8 cellular contexts compared by ENCODE assay signal in the genomic region with DNA sequence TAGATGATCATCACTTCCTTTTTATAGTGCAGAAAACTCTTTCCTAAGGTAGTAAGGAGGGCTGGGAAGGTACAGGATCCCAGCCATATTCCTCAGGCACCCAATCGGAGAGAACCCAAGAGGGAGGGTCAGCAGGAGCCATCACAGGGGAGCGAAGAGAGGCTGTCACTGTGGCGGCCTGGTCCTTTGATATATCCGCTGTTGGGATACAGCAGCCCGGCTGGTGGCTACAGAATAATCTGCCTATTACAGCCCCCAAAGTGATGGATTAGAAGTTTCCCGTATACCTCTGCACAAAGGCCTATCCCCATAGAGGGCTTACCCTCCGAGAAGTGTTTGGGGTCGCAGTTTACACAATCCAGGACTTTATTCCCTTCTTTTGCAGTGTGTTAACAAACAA. TPM values are rescaled to one million over a fixed set of nuclear protein-coding genes. Genes with fewer than 3 reads are reported as not detected.
A peak's percentile ranks its signal among the peaks of the same experiment; 100 is the strongest.
DNase-seq lines count a peak whose midpoint lies in the region; TF ChIP-seq lines count a peak whose summit lies in the region.

No MANE protein-coding gene starts in this region.

- no peak overlapping the region for H3K18ac ChIP-seq in neuronal stem cell (ENCODE audit: low read length)

- no peak overlapping the region for H3K9ac ChIP-seq in neuronal stem cell (ENCODE audit: low read depth, low read length, poor library complexity)

- H4K91ac ChIP-seq in neuronal stem cell (ENCODE audit: low read depth, low read length, poor library complexity), result no peak overlapping the region

- H3K4ac ChIP-seq in neuronal stem cell (ENCODE audit: low read length), result no peak overlapping the region

- no peaks in the 10 kb centered on the region for H3K79me1 ChIP-seq in neuronal stem cell (ENCODE audit: low read depth, low read length)

- no peak overlapping the region for H2BK12ac ChIP-seq in neuronal stem cell (ENCODE audit: low read length)

- H2AK5ac ChIP-seq in neuronal stem cell (ENCODE audit: low read depth, low read length), result no peak overlapping the region

- no peak overlapping the region for H4K8ac ChIP-seq in neuronal stem cell (ENCODE audit: low read depth, low read length)

- peak overlapping the region; percentile 29 for H3K4me2 ChIP-seq in neuronal stem cell (ENCODE audit: insufficient read depth, low read length, poor library complexity, severe bottlenecking)

- H3K27ac ChIP-seq in dorsolateral prefrontal cortex (peak overlapping the region in 55 of 59 donors; percentile 38 to 97 (median 93)), neuronal stem cell (replicated peaks; ENCODE audit: low read length) (no peak overlapping the region)

- H3K36me3 ChIP-seq in neuronal stem cell (replicated peaks in 1 of 2; ENCODE audit: control insufficient read depth in 2 of 2, insufficient read depth in 2 of 2, low read length in 2 of 2), result no peaks in the 10 kb centered on the region

- H2BK120ac ChIP-seq in neuronal stem cell (ENCODE audit: low read depth, low read length), result no peak overlapping the region

- H3K23ac ChIP-seq in neuronal stem cell (ENCODE audit: low read depth, low read length, poor library complexity), result no peak overlapping the region

- H3K27me3 ChIP-seq in dorsolateral prefrontal cortex, result no peaks in the 10 kb centered on the region
- H3K27me3 ChIP-seq in neuronal stem cell (ENCODE audit: control insufficient read depth in 3 of 3, insufficient read depth in 3 of 3, low read depth in 1 of 3, low read length in 3 of 3), result no peaks in the 10 kb centered on the region

- H2BK15ac ChIP-seq in neuronal stem cell (ENCODE audit: low read length), result no peak overlapping the region

- TF ChIP-seq CTCF in GM12865 (IDR thresholded peaks at IDR 0.05; ENCODE audit: insufficient read depth, low read depth, low read length, missing control alignments) (no peak), dorsolateral prefrontal cortex (IDR thresholded peaks at IDR 0.05 in 54 of 56, conservative IDR thresholded peaks at IDR 0.05 in 2 of 56; ENCODE audit: low read depth in 1 of 56, partially characterized antibody in 56 of 56) (no peak)

- peaks cover 0 to 2% of the 10 kb centered on the region in 2 donors for H3K4me1 ChIP-seq in neuronal stem cell (ENCODE audit: control insufficient read depth in 2 of 2, insufficient read depth in 1 of 2, low read depth in 1 of 2, low read length in 2 of 2)

- peak overlapping the region; percentile 63 for H2AFZ ChIP-seq in neuronal stem cell (ENCODE audit: low read length)

- no peak overlapping the region for H3K14ac ChIP-seq in neuronal stem cell (ENCODE audit: low read length)

- WGBS in neuronal stem cell (ENCODE audit: extremely low coverage in 2 of 2, insufficient read length in 2 of 2, insufficient replicate concordance in 1 of 2), 2 donors, result no CpG with 5 or more reads among the region's 8 CpGs

- H3K4me3 ChIP-seq in GM12865 (ENCODE audit: low read depth, low read length) (peak overlapping the region; percentile 87), dorsolateral prefrontal cortex (peak overlapping the region; percentile 52 to 98 (median 85)), neuronal stem cell (ENCODE audit: low read length in 2 of 2) (peak overlapping the region in 1 of 2 donors; percentile 87)

- intact Hi-C loops in dorsolateral prefrontal cortex (cut with DNase I), result loop anchor here (2.0 to 10.0 kb wide), 4 partner anchors 52 to 247 kb away; partner anchors contain the start of gene PATL1 (in 2 of the 2)

- DNase-seq in GM12865 (ENCODE audit: low read depth) (no peak), HuH-7.5 (ENCODE audit: low spot score) (peak; percentile 65), dorsolateral prefrontal cortex (peak in 1 of 10 donors; percentile 48), neuronal stem cell (ENCODE audit: low spot score) (no peak), germinal center (ENCODE audit: low spot score) (no peak), RKO (ENCODE audit: low spot score) (no peak), EL (no peak)
- DNase-seq in stimulated activated naive CD4-positive, alpha-beta T cell (lab: John Stamatoyannopoulos, UW), result no peak

- H3K9me3 ChIP-seq in neuronal stem cell (replicated peaks in 1 of 2; ENCODE audit: control insufficient read depth in 2 of 2, insufficient read depth in 1 of 2, low read depth in 1 of 2, low read length in 2 of 2), result no peaks in the 10 kb centered on the region

- H2BK5ac ChIP-seq in neuronal stem cell (ENCODE audit: low read length), result no peak overlapping the region

RNA-seq across cellular contexts. Expression of gene OR4D9, which starts 48.5 kb away (rescaled TPM):
- under 1 TPM in 1 of 120 experiments, not detected in 119; 0.10 TPM for total RNA-seq in dorsolateral prefrontal cortex
- polyA plus RNA-seq in neuronal stem cell (2013, experiment 1 of 2), result not detected
- not detected for polyA plus RNA-seq in neuronal stem cell (2013, experiment 2 of 2)

RNA-seq across cellular contexts. Expression of gene OSBP, which starts 55.7 kb away (rescaled TPM):
- total RNA-seq in dorsolateral prefrontal cortex, result 10 to 100 TPM; 30.7 to 54.6 (median 42.6) TPM
- polyA plus RNA-seq in neuronal stem cell (2013, experiment 1 of 2), result 13.6 TPM
- polyA plus RNA-seq in neuronal stem cell (2013, experiment 2 of 2), result 13.8 TPM

RNA-seq across cellular contexts. Expression of gene OR4D11, which starts 56.5 kb away (rescaled TPM):
- not detected for total RNA-seq in dorsolateral prefrontal cortex
- not detected for polyA plus RNA-seq in neuronal stem cell (2013, experiment 1 of 2)
- not detected for polyA plus RNA-seq in neuronal stem cell (2013, experiment 2 of 2)
